Comparison of ENCODE assay signal across 8 cellular contexts in genomic region chr15:68256675-68257450, GRCh38. TPM values are rescaled to one million over a fixed set of nuclear protein-coding genes. Genes with fewer than 3 reads are reported as not detected.
DNase-seq lines count a peak whose midpoint lies in the region; ATAC-seq lines count a peak whose summit lies in the region.

No MANE protein-coding gene starts in this region.

- peaks cover 0 to 2% (median 0%) of the 10 kb centered on the region in 7 donors for H3K9me3 Mint-ChIP-seq in CD4-positive, CD25-positive, alpha-beta regulatory T cell

- no peak overlapping the region for H3K27ac ChIP-seq in CD4-positive, CD25-positive, alpha-beta regulatory T cell (ENCODE audit: insufficient read depth, low read length, poor library complexity, severe bottlenecking)
- H3K27ac ChIP-seq in right cardiac atrium (ENCODE audit: low read length) = peak overlapping the region; percentile 93

- peak overlapping the region; percentile 26 for H3K4me3 ChIP-seq in CD4-positive, CD25-positive, alpha-beta regulatory T cell (ENCODE audit: low read depth, low read length)
- H3K4me3 ChIP-seq in right cardiac atrium (ENCODE audit: low read length) = peak overlapping the region; percentile 46

- H3K36me3 Mint-ChIP-seq in CD4-positive, CD25-positive, alpha-beta regulatory T cell = no peaks in the 10 kb centered on the region
- H3K36me3 Mint-ChIP-seq in T-helper 17 cell (ENCODE audit: low read depth) = no peaks in the 10 kb centered on the region

- peak overlapping the region in 2 of 4 donors; percentile 64 to 68 for H3K4me3 Mint-ChIP-seq in CD4-positive, CD25-positive, alpha-beta regulatory T cell
- H3K4me3 Mint-ChIP-seq in T-helper 17 cell = peak overlapping the region; percentile 80

- no peaks in the 10 kb centered on the region for H3K9me3 ChIP-seq in CD4-positive, CD25-positive, alpha-beta regulatory T cell (ENCODE audit: control insufficient read depth in 2 of 2, low read length in 2 of 2)
- H3K9me3 ChIP-seq in T-helper 17 cell (ENCODE audit: control insufficient read depth, low read length, poor library complexity, severe bottlenecking) (no peaks in the 10 kb centered on the region), right cardiac atrium (ENCODE audit: control insufficient read depth, low read length) (no peaks in the 10 kb centered on the region)

- intact Hi-C loops in right cardiac atrium (cut with DNase I) = loop anchor here in 3 of 4 donors (10.0 kb wide), 2 partner anchors 48 to 618 kb away; no protein-coding TSS in a partner anchor

- peak; percentile 9 to 42 (median 23) for DNase-seq in CD4-positive, CD25-positive, alpha-beta regulatory T cell
- DNase-seq in HuH-7.5 (ENCODE audit: low spot score) = peak; percentile 75
- peak; percentile 19 to 36 (median 21) for DNase-seq in T-helper 17 cell
- peak; percentile 87 for DNase-seq in astrocyte of the hippocampus (ENCODE audit: low read depth, low spot score)
- DNase-seq in right cardiac atrium = peak; percentile 90 to 96 (median 96)
- DNase-seq in pons (ENCODE audit: low spot score) = peak; percentile 92
- peak; percentile 94 for DNase-seq in ureter (ENCODE audit: low spot score)
- no peak for DNase-seq in NCI-H345 treated with DMSO at 0.1 percent for 48 hours (lab: John Stamatoyannopoulos, UW; ENCODE audit: unreplicated experiment)

- peaks cover 0 to 10% (median 4%) of the 10 kb centered on the region in 4 donors for H3K4me1 Mint-ChIP-seq in CD4-positive, CD25-positive, alpha-beta regulatory T cell
- peaks cover 9% of the 10 kb centered on the region for H3K4me1 Mint-ChIP-seq in T-helper 17 cell

- peaks cover 14% of the 10 kb centered on the region for H3K27me3 ChIP-seq in CD4-positive, CD25-positive, alpha-beta regulatory T cell (ENCODE audit: control insufficient read depth, insufficient read depth, low read length)
- H3K27me3 ChIP-seq in right cardiac atrium (ENCODE audit: control insufficient read depth, insufficient read depth) = no peaks in the 10 kb centered on the region

- ATAC-seq in CD4-positive, CD25-positive, alpha-beta regulatory T cell (ENCODE audit: low read depth in 2 of 2) = peak; percentile 27 to 59
- ATAC-seq in T-helper 17 cell = peak; percentile 74
- ATAC-seq in right cardiac atrium = peak; percentile 95 to 97

- 8% methylated on average over 57 of the region's 57 CpGs for WGBS in right cardiac atrium

- H3K27ac Mint-ChIP-seq in CD4-positive, CD25-positive, alpha-beta regulatory T cell = no peak overlapping the region
- H3K27ac Mint-ChIP-seq in T-helper 17 cell = peak overlapping the region; percentile 49

- H3K27me3 Mint-ChIP-seq in CD4-positive, CD25-positive, alpha-beta regulatory T cell = peaks cover 41% of the 10 kb centered on the region
- H3K27me3 Mint-ChIP-seq in T-helper 17 cell = no peaks in the 10 kb centered on the region

- H3K36me3 ChIP-seq in CD4-positive, CD25-positive, alpha-beta regulatory T cell (ENCODE audit: control insufficient read depth, insufficient read depth, low read length) = no peaks in the 10 kb centered on the region

- H3K4me1 ChIP-seq in CD4-positive, CD25-positive, alpha-beta regulatory T cell (ENCODE audit: control insufficient read depth, insufficient read depth, low read length, poor library complexity, severe bottlenecking) = peaks cover 7% of the 10 kb centered on the region
- peaks cover 3% of the 10 kb centered on the region for H3K4me1 ChIP-seq in right cardiac atrium (ENCODE audit: control insufficient read depth, insufficient read depth, low read length)

RNA-seq across cellular contexts. Expression of gene FEM1B, which starts 20.7 kb away (rescaled TPM):
- 55.2 TPM for total RNA-seq in CD4-positive, CD25-positive, alpha-beta regulatory T cell
- polyA plus RNA-seq in CD4-positive, CD25-positive, alpha-beta regulatory T cell = 10 to 100 TPM; 15.7 to 27.1 (median 16.9) TPM
- 10 to 100 TPM; 62.4 to 73.0 TPM for total RNA-seq in T-helper 17 cell
- 10 to 100 TPM; 53.5 to 86.9 (median 57.4) TPM for total RNA-seq in right cardiac atrium
- polyA plus RNA-seq in right cardiac atrium = 13.8 TPM
- total RNA-seq in ureter = 91.5 TPM

RNA-seq across cellular contexts. Expression of gene CLN6, which starts 27.3 kb away (rescaled TPM):
- total RNA-seq in CD4-positive, CD25-positive, alpha-beta regulatory T cell = 14.2 TPM
- 1 to 10 TPM; 1.4 to 1.9 (median 1.5) TPM for polyA plus RNA-seq in CD4-positive, CD25-positive, alpha-beta regulatory T cell
- total RNA-seq in T-helper 17 cell (10 to 100 TPM; 14.3 to 14.6 TPM), right cardiac atrium (1 to 10 TPM; 7.0 to 8.9 (median 7.7) TPM), ureter (45.3 TPM)
- 6.8 TPM for polyA plus RNA-seq in right cardiac atrium

RNA-seq across cellular contexts. Expression of gene CALML4, which starts 51.7 kb away (rescaled TPM):
- total RNA-seq in CD4-positive, CD25-positive, alpha-beta regulatory T cell = 3.2 TPM
- 1 to 10 TPM in 1 of 4 donors, under 1 TPM in 3; 0.17 to 1.4 (median 0.51) TPM for polyA plus RNA-seq in CD4-positive, CD25-positive, alpha-beta regulatory T cell
- total RNA-seq in T-helper 17 cell (1 to 10 TPM; 2.4 to 2.6 TPM), right cardiac atrium (1 to 10 TPM; 1.5 to 2.3 (median 1.8) TPM), ureter (6.3 TPM)
- polyA plus RNA-seq in right cardiac atrium = 2.4 TPM

Comparison
In these comparisons a context has a peak if more than half of its experiments do, and no peak if none do; other contexts are left out.
1. ATAC-seq: peak in every context shown above with its lines; median percentile 96 in right cardiac atrium; 74 in T-helper 17 cell; 43 in CD4-positive, CD25-positive, alpha-beta regulatory T cell.